In the genomic region with DNA sequence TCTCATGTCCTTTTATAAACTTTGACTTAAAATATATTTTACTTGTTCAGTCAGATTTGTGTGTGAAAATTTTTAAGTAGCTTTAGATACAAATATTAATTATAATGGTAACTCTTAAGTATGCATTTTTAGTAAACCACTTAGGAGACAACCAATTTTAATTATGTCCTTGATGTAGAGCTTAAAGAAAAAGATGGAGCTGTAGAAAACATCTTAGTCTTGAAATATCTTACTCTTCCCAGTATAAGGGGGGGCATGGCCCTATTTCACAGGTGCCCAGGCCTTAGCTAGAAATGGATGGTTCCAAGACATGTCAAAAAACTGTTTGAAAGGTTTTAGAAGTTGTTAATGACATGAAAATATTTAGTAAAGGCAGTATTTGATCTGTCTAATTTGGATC, we compare ENCODE assay signal across 20 cellular contexts. TPM values are rescaled to one million over a fixed set of nuclear protein-coding genes. Genes with fewer than 3 reads are reported as not detected.
DNase-seq lines count a peak whose midpoint lies in the region; ATAC-seq and TF ChIP-seq lines count a peak whose summit lies in the region.
"Had no signal": no experiment of that assay in that cellular context is flagged by ENCODE, and none has a peak within 500 bp of the region (broad histone marks: within the 10 kb centered on the region; RNA-seq: fewer than 3 reads in every experiment).

No MANE protein-coding gene starts in this region.

- H3K9me3 ChIP-seq in MM.1S (replicated peaks; ENCODE audit: insufficient read depth, low read length): no peaks in the 10 kb centered on the region
- H3K9me3 ChIP-seq: Caco-2 had no signal

- H3K4me2 ChIP-seq in MM.1S (ENCODE audit: low read depth, low read length): peak overlapping the region; percentile 84; the same call in 1 of the 2 replicates

- peaks cover 22% of the 10 kb centered on the region for H3K36me3 Mint-ChIP-seq in activated naive CD4-positive, alpha-beta T cell treated with anti-CD3 and anti-CD28 coated beads for 36 hours (ENCODE audit: low read depth)
- peaks cover 7% of the 10 kb centered on the region for H3K36me3 Mint-ChIP-seq in central memory CD8-positive, alpha-beta T cell (ENCODE audit: insufficient read depth)
- H3K36me3 Mint-ChIP-seq in chondrocyte (ENCODE audit: low read depth): no peaks in the 10 kb centered on the region
- no peaks in the 10 kb centered on the region for H3K36me3 Mint-ChIP-seq in T-cell

- no peaks in the 10 kb centered on the region for H3K9me2 ChIP-seq in MM.1S (replicated peaks; ENCODE audit: insufficient read depth, low read length)

- H3K79me2 ChIP-seq in MM.1S (ENCODE audit: low read length): peaks cover 32% of the 10 kb centered on the region

- H3K36me3 ChIP-seq in MM.1S (replicated peaks; ENCODE audit: insufficient read depth, low read length): peaks cover 12% of the 10 kb centered on the region
- H3K36me3 ChIP-seq: right atrium auricular region had no signal

- H3K27me3 ChIP-seq in MM.1S (replicated peaks; ENCODE audit: insufficient read depth, low read length): no peaks in the 10 kb centered on the region
- H3K27me3 ChIP-seq: right atrium auricular region had no signal

- peak overlapping the region; percentile 55; the same call in 1 of the 2 replicates for H3K9ac ChIP-seq in MM.1S (ENCODE audit: low read length)

- H4K20me1 ChIP-seq in MM.1S (ENCODE audit: insufficient read depth, low read length): no peaks in the 10 kb centered on the region

- peaks cover 28% of the 10 kb centered on the region for H3K9me3 Mint-ChIP-seq in activated naive CD4-positive, alpha-beta T cell treated with anti-CD3 and anti-CD28 coated beads for 36 hours
- no peaks in the 10 kb centered on the region for H3K9me3 Mint-ChIP-seq in central memory CD8-positive, alpha-beta T cell
- H3K9me3 Mint-ChIP-seq in stimulated activated naive CD8-positive, alpha-beta T cell treated with anti-CD3 and anti-CD28 coated beads, Interleukin-15, amount 100 ng/mL, for 72 hours: peaks cover 14 to 30% of the 10 kb centered on the region in 2 donors
- H3K9me3 Mint-ChIP-seq in chondrocyte (ENCODE audit: low read depth) (no peaks in the 10 kb centered on the region), T-cell (peaks cover 2 to 18% (median 8%) of the 10 kb centered on the region in 3 donors)

- H3K27ac Mint-ChIP-seq in activated naive CD4-positive, alpha-beta T cell treated with anti-CD3 and anti-CD28 coated beads for 36 hours: peak overlapping the region; percentile 27
- peak overlapping the region; percentile 83 for H3K27ac Mint-ChIP-seq in central memory CD8-positive, alpha-beta T cell (ENCODE audit: low read depth)
- H3K27ac Mint-ChIP-seq in stimulated activated naive CD8-positive, alpha-beta T cell treated with anti-CD3 and anti-CD28 coated beads, Interleukin-15, amount 100 ng/mL, for 72 hours: peak overlapping the region; percentile 94 to 98
- H3K27ac Mint-ChIP-seq in chondrocyte (ENCODE audit: unreplicated experiment) (no peak overlapping the region), T-cell (no peak overlapping the region)

- H3F3A ChIP-seq in MM.1S (ENCODE audit: insufficient read depth, low read length): peaks cover 46% of the 10 kb centered on the region

- POLR2A ChIA-PET in T-cell (lab: Charles Lee): interaction anchor here (0.8 to 2.0 kb wide), 4 partner anchors 11 to 687 kb away, joined by 3 to 26 read pairs (median 11); no protein-coding TSS in a partner anchor

- DNase-seq in activated naive CD4-positive, alpha-beta T cell treated with anti-CD3 and anti-CD28 coated beads for 36 hours: no peak
- DNase-seq in activated naive CD4-positive, alpha-beta T cell (lab: John Stamatoyannopoulos, UW): no peak
- no peak for DNase-seq in MM.1S
- DNase-seq in central memory CD8-positive, alpha-beta T cell (ENCODE audit: low spot score in 2 of 2): no peak
- DNase-seq in stimulated activated naive CD8-positive, alpha-beta T cell treated with anti-CD3 and anti-CD28 coated beads, Interleukin-15, amount 100 ng/mL, for 72 hours: no peak
- DNase-seq in foreskin fibroblast: no peak
- no peak for DNase-seq in chondrocyte (ENCODE audit: low spot score)
- DNase-seq in T-cell: no peak
- DNase-seq: activated CD8-positive, alpha-beta memory T cell treated with anti-CD3 and anti-CD28 coated beads, Interleukin-2, amount 50 U/mL, for 4 hours; Caco-2; dorsolateral prefrontal cortex; erythroblast; NCI-H1092; NCI-H2107; NCI-H524; occipital lobe; stimulated activated CD4-positive, alpha-beta T cell treated with anti-CD3 and anti-CD28 coated beads, Interleukin-15, amount 100 ng/mL, for 24 hours; stimulated activated naive B cell treated with anti-CD40 and anti-IgM and Interleukin-4, amounts not matched to agents 10 μg/mL and 1 μg/mL and 100 μg/mL, for 72 hours had no signal

- H2AFZ ChIP-seq in MM.1S (ENCODE audit: low read length): no peak overlapping the region

- CTCF ChIA-PET in activated naive CD4-positive, alpha-beta T cell treated with anti-CD3 and anti-CD28 coated beads for 36 hours (lab: Charles Lee): interaction anchor here (0.6 to 3.2 kb wide), 9 partner anchors 10 to 270 kb away, joined by 3 to 16 read pairs (median 8); no protein-coding TSS in a partner anchor
- CTCF ChIA-PET in T-cell (lab: Charles Lee): interaction anchor here in 1 of 2 donors (0.9 to 3.2 kb wide), 8 partner anchors 9 to 93 kb away, joined by 3 to 23 read pairs (median 6); a partner anchor contains a TSS

- intact Hi-C loops in activated naive CD4-positive, alpha-beta T cell treated with anti-CD3 and anti-CD28 coated beads for 36 hours (cut with micrococcal nuclease): loop anchor here (5.0 kb wide), 1 partner anchor 270 kb away; a partner anchor contains a TSS

- peaks cover 85% of the 10 kb centered on the region for H3K4me1 ChIP-seq in MM.1S (ENCODE audit: low read length)
- H3K4me1 ChIP-seq: Caco-2 had no signal

- ATAC-seq in central memory CD8-positive, alpha-beta T cell (replicated peaks; ENCODE audit: extremely low read depth, poor library complexity, severe bottlenecking): no peak
- no peak for ATAC-seq in stimulated activated naive CD8-positive, alpha-beta T cell treated with anti-CD3 and anti-CD28 coated beads, Interleukin-15, amount 100 ng/mL, for 72 hours
- no peak for ATAC-seq in T-cell (replicated peaks in 1 of 4)
- ATAC-seq: HCT116 had no signal

- H3K4me3 ChIP-seq in MM.1S (ENCODE audit: low read length): peak overlapping the region; percentile 38; the same call in 1 of the 2 replicates
- H3K4me3 ChIP-seq in foreskin fibroblast (ENCODE audit: low read depth in 1 of 2, low read length in 2 of 2): no peak overlapping the region

- peaks cover 57% of the 10 kb centered on the region for H3K4me1 Mint-ChIP-seq in activated naive CD4-positive, alpha-beta T cell treated with anti-CD3 and anti-CD28 coated beads for 36 hours (ENCODE audit: low read depth)
- H3K4me1 Mint-ChIP-seq in central memory CD8-positive, alpha-beta T cell: peaks cover 57% of the 10 kb centered on the region
- H3K4me1 Mint-ChIP-seq in stimulated activated naive CD8-positive, alpha-beta T cell treated with anti-CD3 and anti-CD28 coated beads, Interleukin-15, amount 100 ng/mL, for 72 hours: peaks cover 77% of the 10 kb centered on the region
- peaks cover 11% of the 10 kb centered on the region for H3K4me1 Mint-ChIP-seq in chondrocyte (ENCODE audit: low read depth)
- peaks cover 59 to 61% (median 61%) of the 10 kb centered on the region in 3 donors for H3K4me1 Mint-ChIP-seq in T-cell

- no peaks in the 10 kb centered on the region for H3K27me3 Mint-ChIP-seq in activated naive CD4-positive, alpha-beta T cell treated with anti-CD3 and anti-CD28 coated beads for 36 hours (ENCODE audit: low read depth)
- peaks cover 11% of the 10 kb centered on the region for H3K27me3 Mint-ChIP-seq in central memory CD8-positive, alpha-beta T cell
- peaks cover 8% of the 10 kb centered on the region for H3K27me3 Mint-ChIP-seq in stimulated activated naive CD8-positive, alpha-beta T cell treated with anti-CD3 and anti-CD28 coated beads, Interleukin-15, amount 100 ng/mL, for 72 hours
- H3K27me3 Mint-ChIP-seq in chondrocyte (ENCODE audit: low read depth): peaks cover 20% of the 10 kb centered on the region
- peaks cover 0 to 5% of the 10 kb centered on the region in 2 donors for H3K27me3 Mint-ChIP-seq in T-cell
- H3K27me3 Mint-ChIP-seq: stimulated activated naive B cell treated with anti-CD40 and anti-IgM and Interleukin-4, amounts not matched to agents 10 μg/mL and 1 μg/mL and 100 μg/mL, for 72 hours had no signal

- peak overlapping the region; percentile 99; the same call in 1 of the 2 replicates for H3K27ac ChIP-seq in MM.1S (ENCODE audit: low read length)

- no peak for TF ChIP-seq CTCF in MM.1S (IDR thresholded peaks at IDR 0.05; ENCODE audit: low read length)
- TF ChIP-seq CTCF in foreskin fibroblast (IDR thresholded peaks at IDR 0.05; ENCODE audit: low read depth, low read length): no peak
- no peak for TF ChIP-seq CTCF in chondrocyte (IDR thresholded peaks at IDR 0.05)

- peak overlapping the region; percentile 78 for H3K4me3 Mint-ChIP-seq in activated naive CD4-positive, alpha-beta T cell treated with anti-CD3 and anti-CD28 coated beads for 36 hours
- H3K4me3 Mint-ChIP-seq in central memory CD8-positive, alpha-beta T cell: no peak overlapping the region
- H3K4me3 Mint-ChIP-seq in stimulated activated naive CD8-positive, alpha-beta T cell treated with anti-CD3 and anti-CD28 coated beads, Interleukin-15, amount 100 ng/mL, for 72 hours: peak overlapping the region; percentile 85 to 94
- no peak overlapping the region for H3K4me3 Mint-ChIP-seq in chondrocyte (ENCODE audit: unreplicated experiment)
- H3K4me3 Mint-ChIP-seq in T-cell: peak overlapping the region in 1 of 3 donors; percentile 80

RNA-seq across cellular contexts. Expression of a gene that starts 43.4 kb away (rescaled TPM):
- total RNA-seq in activated naive CD4-positive, alpha-beta T cell treated with anti-CD3 and anti-CD28 coated beads for 36 hours: 10 to 100 TPM; 32.2 to 33.6 TPM
- not detected in 3 replicates for total RNA-seq in chondrocyte
- 10 to 100 TPM; 34.5 to 63.1 (median 40.3) TPM for total RNA-seq in T-cell
- total RNA-seq: Caco-2 had no signal

Comparison
In these comparisons a context has a peak if more than half of its experiments do, and no peak if none do; other contexts are left out.
1. H3K27ac Mint-ChIP-seq: peak in activated naive CD4-positive, alpha-beta T cell treated with anti-CD3 and anti-CD28 coated beads for 36 hours (single experiment), central memory CD8-positive, alpha-beta T cell (single experiment) and stimulated activated naive CD8-positive, alpha-beta T cell treated with anti-CD3 and anti-CD28 coated beads, Interleukin-15, amount 100 ng/mL, for 72 hours (2 of 2); none in chondrocyte (single experiment) and T-cell (0 of 2).
2. H3K4me3 Mint-ChIP-seq: peak in activated naive CD4-positive, alpha-beta T cell treated with anti-CD3 and anti-CD28 coated beads for 36 hours (single experiment) and stimulated activated naive CD8-positive, alpha-beta T cell treated with anti-CD3 and anti-CD28 coated beads, Interleukin-15, amount 100 ng/mL, for 72 hours (2 of 2); none in central memory CD8-positive, alpha-beta T cell (single experiment) and chondrocyte (single experiment).
3. RNA of a gene that starts 43.4 kb away (total RNA-seq): 34.5 to 63.1 TPM in T-cell and 32.2 to 33.6 TPM in activated naive CD4-positive, alpha-beta T cell treated with anti-CD3 and anti-CD28 coated beads for 36 hours; not detected in chondrocyte; every median in the first group is over 10 times any median in the second.